ENCODE assay signal across 20 cellular contexts in the genomic region with DNA sequence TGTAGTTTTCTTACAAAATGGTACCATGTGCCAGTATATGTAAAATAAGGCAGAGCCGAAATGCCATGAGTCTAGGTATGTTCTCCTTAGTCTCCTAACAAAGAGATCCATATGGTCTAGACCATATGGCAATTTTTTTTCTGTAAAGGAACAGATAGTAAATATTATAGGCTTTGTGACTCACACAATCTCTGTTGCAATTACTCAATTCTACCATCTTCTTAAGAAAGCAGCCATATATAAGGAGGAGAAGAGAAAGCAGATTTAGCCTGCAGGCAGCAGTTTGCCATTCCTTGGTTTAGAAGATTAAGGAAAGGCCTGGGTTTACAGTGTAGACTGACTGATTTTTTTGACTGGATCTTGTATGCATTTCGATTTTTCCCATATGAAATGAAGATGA. TPM values are rescaled to one million over a fixed set of nuclear protein-coding genes. Genes with fewer than 3 reads are reported as not detected.
DNase-seq lines count a peak whose midpoint lies in the region; FAIRE-seq and TF ChIP-seq lines count a peak whose summit lies in the region.
"Had no signal": no experiment of that assay in that cellular context is flagged by ENCODE, and none has a peak within 500 bp of the region (broad histone marks: within the 10 kb centered on the region; RNA-seq: fewer than 3 reads in every experiment).

No MANE protein-coding gene starts in this region.

- H3K9ac ChIP-seq in GM23248 (no peak overlapping the region), adipocyte (ENCODE audit: low read length) (no peak overlapping the region)
- H3K9ac ChIP-seq: SK-N-SH had no signal

- H3K4me3 ChIP-seq in GM23248 (no peak overlapping the region), adipocyte (ENCODE audit: low read length) (no peak overlapping the region), foreskin fibroblast (ENCODE audit: low read depth in 1 of 2, low read length in 2 of 2) (no peak overlapping the region)

- in situ Hi-C loops in GM23248 (cut with MboI): no loop called here

- peak; percentile 18 for DNase-seq in EL
- DNase-seq in GM23248: peak; percentile 12
- peak; percentile 26 for DNase-seq in adipocyte (ENCODE audit: low read depth)
- DNase-seq in foreskin fibroblast: peak; percentile 7 to 40
- DNase-seq in midbrain (lab: John Stamatoyannopoulos, UW): no peak
- DNase-seq in GM12892 (ENCODE audit: insufficient read length): no peak
- no peak for DNase-seq in activated T-cell treated with anti-CD3 and anti-CD28 coated beads, Interleukin-2, amount 50 U/mL, for 24 hours
- DNase-seq: ACHN; C1 segment of cervical spinal cord; CD8-positive, alpha-beta memory T cell; DMS79; H7; Kasumi-1; NCI-H1417 treated with DMSO at 0.1 percent for 48 hours; NCI-H187 treated with DMSO at 0.1 percent for 48 hours; NCI-H345; NCI-H524 treated with DMSO at 0.1 percent for 48 hours; SK-N-SH had no signal

- no peaks in the 10 kb centered on the region for H3K4me1 Mint-ChIP-seq in activated T-cell treated with anti-CD3 and anti-CD28 coated beads, Interleukin-2, amount 50 U/mL, for 24 hours (ENCODE audit: low read depth)
- H3K4me1 Mint-ChIP-seq: CD8-positive, alpha-beta memory T cell had no signal

- TF ChIP-seq CTCF in foreskin fibroblast (IDR thresholded peaks at IDR 0.05; ENCODE audit: low read depth, low read length): no peak

- no peaks in the 10 kb centered on the region for H3K9me3 Mint-ChIP-seq in activated T-cell treated with anti-CD3 and anti-CD28 coated beads, Interleukin-2, amount 50 U/mL, for 24 hours

- no peak overlapping the region for H2AFZ ChIP-seq in GM23248

- no peaks in the 10 kb centered on the region for H3K9me2 ChIP-seq in GM23248 (ENCODE audit: insufficient read depth)
- H3K9me2 ChIP-seq: SK-N-SH had no signal

- no peaks in the 10 kb centered on the region for H4K20me1 ChIP-seq in GM23248 (ENCODE audit: insufficient read depth)

- H3K36me3 Mint-ChIP-seq in activated T-cell treated with anti-CD3 and anti-CD28 coated beads, Interleukin-2, amount 50 U/mL, for 24 hours (ENCODE audit: low read depth): no peaks in the 10 kb centered on the region
- H3K36me3 Mint-ChIP-seq: CD8-positive, alpha-beta memory T cell had no signal

- no peak for TF ChIP-seq POLR2A in GM12892 (IDR thresholded peaks at IDR 0.05; ENCODE audit: low read depth, low read length)

- H3K79me2 ChIP-seq in GM23248 (ENCODE audit: insufficient read depth): no peaks in the 10 kb centered on the region

- H3K4me1 ChIP-seq in GM23248 (ENCODE audit: insufficient read depth) (no peaks in the 10 kb centered on the region), adipocyte (ENCODE audit: control insufficient read depth, insufficient read depth, low read length) (no peaks in the 10 kb centered on the region)

- no peak overlapping the region for H3K27ac ChIP-seq in GM23248

- no peak for FAIRE-seq in GM12892 (lab: Jason Lieb, UNC)
- FAIRE-seq: D721Med, G401.6 had no signal

- peaks cover 5% of the 10 kb centered on the region; the same call in 1 of the 2 replicates for H3K27me3 ChIP-seq in GM23248 (replicated peaks; ENCODE audit: insufficient read depth)
- H3K27me3 ChIP-seq in adipocyte (replicated peaks; ENCODE audit: control insufficient read depth, insufficient read depth, low read length): no peaks in the 10 kb centered on the region

- H3F3A ChIP-seq in GM23248 (ENCODE audit: insufficient read depth): no peaks in the 10 kb centered on the region

- H3K27ac Mint-ChIP-seq in activated T-cell treated with anti-CD3 and anti-CD28 coated beads, Interleukin-2, amount 50 U/mL, for 24 hours: no peak overlapping the region
- H3K27ac Mint-ChIP-seq: CD8-positive, alpha-beta memory T cell had no signal

- H3K4me2 ChIP-seq in GM23248 (ENCODE audit: unreplicated experiment): no peak overlapping the region
- H3K4me2 ChIP-seq: SK-N-SH had no signal

- 19 to 27% methylated on average over 2 of the region's 2 CpGs for WGBS in GM23248 (ENCODE audit: low coverage in 1 of 2, low lambda C conversion rate in 2 of 2, missing lambda C conversion rate in 2 of 2), 2 experiments

- H3K36me3 ChIP-seq in GM23248 (ENCODE audit: low read depth) (no peaks in the 10 kb centered on the region), adipocyte (ENCODE audit: control insufficient read depth, insufficient read depth, low read length, severe bottlenecking) (no peaks in the 10 kb centered on the region)

- H3K4me3 Mint-ChIP-seq in activated T-cell treated with anti-CD3 and anti-CD28 coated beads, Interleukin-2, amount 50 U/mL, for 24 hours: no peak overlapping the region
- H3K4me3 Mint-ChIP-seq: CD8-positive, alpha-beta memory T cell had no signal

- peaks cover 7% of the 10 kb centered on the region for H3K27me3 Mint-ChIP-seq in activated T-cell treated with anti-CD3 and anti-CD28 coated beads, Interleukin-2, amount 50 U/mL, for 24 hours

- H3K9me3 ChIP-seq in GM23248 (ENCODE audit: low read depth) (no peaks in the 10 kb centered on the region), adipocyte (ENCODE audit: control insufficient read depth, low read length) (no peaks in the 10 kb centered on the region)
- H3K9me3 ChIP-seq: SK-N-SH had no signal

RNA-seq across cellular contexts. Expression of gene BBX, which starts 16.3 kb away (rescaled TPM):
- 48.8 and 52.4 TPM in 2 replicates for total RNA-seq in GM23248 (2014; rRNA removed; shearing (Covaris generic))
- polyA plus RNA-seq in GM23248 (2016; fragmentation: Nextera tagmentation; extraction: Ambion mirVana): 60.8 and 65.5 TPM in 2 replicates
- polyA plus RNA-seq in GM12892 (2012; ENCODE audit: missing spikeins): 22.5 TPM

Comparison
In these comparisons a context has a peak if more than half of its experiments do, and no peak if none do; other contexts are left out.
1. DNase-seq: peak in EL (single experiment), GM23248 (single experiment), adipocyte (single experiment) and foreskin fibroblast (2 of 2); none in midbrain (single experiment), GM12892 (single experiment) and activated T-cell treated with anti-CD3 and anti-CD28 coated beads, Interleukin-2, amount 50 U/mL, for 24 hours (single experiment).